In genomic region chr2:222646008-222646407, GRCh38 we compare ENCODE assay signal across 19 cellular contexts. TPM values are rescaled to one million over a fixed set of nuclear protein-coding genes. Genes with fewer than 3 reads are reported as not detected.
DNase-seq lines count a peak whose midpoint lies in the region; ATAC-seq and TF ChIP-seq lines count a peak whose summit lies in the region.
"Had no signal": no experiment of that assay in that cellular context is flagged by ENCODE, and none has a peak within 500 bp of the region (broad histone marks: within the 10 kb centered on the region; RNA-seq: fewer than 3 reads in every experiment).

No MANE protein-coding gene starts in this region.

- H3K4me3 Mint-ChIP-seq in activated naive CD8-positive, alpha-beta T cell treated with anti-CD3 and anti-CD28 coated beads for 36 hours = no peak overlapping the region
- H3K4me3 Mint-ChIP-seq in activated naive CD8-positive, alpha-beta T cell treated with anti-CD3 and anti-CD28 coated beads, Interleukin-2, amount 50 U/mL, for 24 hours = no peak overlapping the region
- H3K4me3 Mint-ChIP-seq in central memory CD8-positive, alpha-beta T cell = no peak overlapping the region
- H3K4me3 Mint-ChIP-seq in immature natural killer cell = no peak overlapping the region
- H3K4me3 Mint-ChIP-seq: CD4-positive, CD25-positive, alpha-beta regulatory T cell; CD8-positive, alpha-beta memory T cell; H9; IgD-negative memory B cell had no signal

- no peaks in the 10 kb centered on the region for H3K36me3 ChIP-seq in mucosa of descending colon (ENCODE audit: low read depth)

- no peak for DNase-seq in activated naive CD8-positive, alpha-beta T cell treated with anti-CD3 and anti-CD28 coated beads for 36 hours
- no peak for DNase-seq in activated naive CD8-positive, alpha-beta T cell treated with anti-CD3 and anti-CD28 coated beads, Interleukin-2, amount 50 U/mL, for 24 hours
- DNase-seq in central memory CD8-positive, alpha-beta T cell (ENCODE audit: low spot score in 2 of 2) = no peak
- DNase-seq in mucosa of descending colon (no peak), immature natural killer cell (no peak)
- DNase-seq: ACHN; BE2C; C1 segment of cervical spinal cord; CD4-positive, CD25-positive, alpha-beta regulatory T cell; CD8-positive, alpha-beta memory T cell; COR-L47; DMS153; DMS79; GDM1; H9 had no signal

- peak overlapping the region; percentile 26 for H3K27ac Mint-ChIP-seq in activated naive CD8-positive, alpha-beta T cell treated with anti-CD3 and anti-CD28 coated beads for 36 hours
- H3K27ac Mint-ChIP-seq in activated naive CD8-positive, alpha-beta T cell treated with anti-CD3 and anti-CD28 coated beads, Interleukin-2, amount 50 U/mL, for 24 hours = no peak overlapping the region
- peak overlapping the region; percentile 16 for H3K27ac Mint-ChIP-seq in central memory CD8-positive, alpha-beta T cell (ENCODE audit: low read depth)
- H3K27ac Mint-ChIP-seq in immature natural killer cell = no peak overlapping the region
- H3K27ac Mint-ChIP-seq: H9, IgD-negative memory B cell had no signal

- H3K4me3 ChIP-seq in mucosa of descending colon = no peak overlapping the region

- H3K4me1 Mint-ChIP-seq in activated naive CD8-positive, alpha-beta T cell treated with anti-CD3 and anti-CD28 coated beads for 36 hours = peaks cover 37% of the 10 kb centered on the region
- peaks cover 5% of the 10 kb centered on the region for H3K4me1 Mint-ChIP-seq in activated naive CD8-positive, alpha-beta T cell treated with anti-CD3 and anti-CD28 coated beads, Interleukin-2, amount 50 U/mL, for 24 hours
- H3K4me1 Mint-ChIP-seq in central memory CD8-positive, alpha-beta T cell = peaks cover 25% of the 10 kb centered on the region
- peaks cover 2 to 6% of the 10 kb centered on the region in 2 donors for H3K4me1 Mint-ChIP-seq in immature natural killer cell
- H3K4me1 Mint-ChIP-seq: H9 had no signal

- no peak for ATAC-seq in activated naive CD8-positive, alpha-beta T cell treated with anti-CD3 and anti-CD28 coated beads, Interleukin-2, amount 50 U/mL, for 24 hours
- ATAC-seq in central memory CD8-positive, alpha-beta T cell (replicated peaks; ENCODE audit: extremely low read depth, poor library complexity, severe bottlenecking) = no peak
- peak; percentile 69 for ATAC-seq in mucosa of descending colon
- no peak for ATAC-seq in GM19351 (IDR thresholded peaks at IDR 0.05; ENCODE audit: unreplicated experiment)
- ATAC-seq: HepG2 had no signal

- H3K4me1 ChIP-seq in mucosa of descending colon (ENCODE audit: low read depth) = peaks cover 6% of the 10 kb centered on the region
- H3K4me1 ChIP-seq: BE2C had no signal

- no peaks in the 10 kb centered on the region for H3K27me3 Mint-ChIP-seq in activated naive CD8-positive, alpha-beta T cell treated with anti-CD3 and anti-CD28 coated beads for 36 hours
- H3K27me3 Mint-ChIP-seq in activated naive CD8-positive, alpha-beta T cell treated with anti-CD3 and anti-CD28 coated beads, Interleukin-2, amount 50 U/mL, for 24 hours = no peaks in the 10 kb centered on the region
- H3K27me3 Mint-ChIP-seq in central memory CD8-positive, alpha-beta T cell = no peaks in the 10 kb centered on the region
- peaks cover 0 to 1% (median 1%) of the 10 kb centered on the region in 3 donors for H3K27me3 Mint-ChIP-seq in immature natural killer cell (ENCODE audit: low read depth in 3 of 3)
- H3K27me3 Mint-ChIP-seq: CD4-positive, CD25-positive, alpha-beta regulatory T cell; CD8-positive, alpha-beta memory T cell; IgD-negative memory B cell had no signal

- intact Hi-C loops in mucosa of descending colon (cut with DNase I, micrococcal nuclease) = no loop called here

- no peaks in the 10 kb centered on the region for H3K9me3 ChIP-seq in mucosa of descending colon
- H3K9me3 ChIP-seq: BE2C had no signal

- peaks cover 45% of the 10 kb centered on the region for H3K36me3 Mint-ChIP-seq in activated naive CD8-positive, alpha-beta T cell treated with anti-CD3 and anti-CD28 coated beads for 36 hours
- H3K36me3 Mint-ChIP-seq in activated naive CD8-positive, alpha-beta T cell treated with anti-CD3 and anti-CD28 coated beads, Interleukin-2, amount 50 U/mL, for 24 hours (ENCODE audit: low read depth) = peaks cover 58% of the 10 kb centered on the region
- H3K36me3 Mint-ChIP-seq in central memory CD8-positive, alpha-beta T cell (ENCODE audit: insufficient read depth) = peaks cover 33% of the 10 kb centered on the region
- peaks cover 23 to 29% (median 25%) of the 10 kb centered on the region in 3 donors for H3K36me3 Mint-ChIP-seq in immature natural killer cell

- no peak for TF ChIP-seq CTCF in mucosa of descending colon (IDR thresholded peaks at IDR 0.05)

- H3K9me3 Mint-ChIP-seq in activated naive CD8-positive, alpha-beta T cell treated with anti-CD3 and anti-CD28 coated beads for 36 hours = no peaks in the 10 kb centered on the region
- H3K9me3 Mint-ChIP-seq in activated naive CD8-positive, alpha-beta T cell treated with anti-CD3 and anti-CD28 coated beads, Interleukin-2, amount 50 U/mL, for 24 hours = no peaks in the 10 kb centered on the region
- no peaks in the 10 kb centered on the region for H3K9me3 Mint-ChIP-seq in central memory CD8-positive, alpha-beta T cell
- no peaks in the 10 kb centered on the region for H3K9me3 Mint-ChIP-seq in immature natural killer cell
- H3K9me3 Mint-ChIP-seq: CD8-positive, alpha-beta memory T cell; H9; IgD-negative memory B cell had no signal

RNA-seq across cellular contexts. Expression of gene FARSB, which starts 9.9 kb away (rescaled TPM):
- total RNA-seq in activated naive CD8-positive, alpha-beta T cell treated with anti-CD3 and anti-CD28 coated beads for 36 hours = 10 to 100 TPM; 68.3 to 68.6 TPM
- 10 to 100 TPM; 18.0 to 27.2 (median 21.1) TPM for total RNA-seq in mucosa of descending colon
- polyA plus RNA-seq in immature natural killer cell = 10 to 100 TPM; 11.3 to 29.2 (median 18.5) TPM

RNA-seq across cellular contexts. Expression of gene MOGAT1, which starts 25.4 kb away (rescaled TPM):
- total RNA-seq in activated naive CD8-positive, alpha-beta T cell treated with anti-CD3 and anti-CD28 coated beads for 36 hours = not detected
- total RNA-seq in mucosa of descending colon = under 1 TPM in 1 of 3 donors, not detected in 2; 0.38 TPM
- not detected for polyA plus RNA-seq in immature natural killer cell
- total RNA-seq: CD4-positive, CD25-positive, alpha-beta regulatory T cell; CD8-positive, alpha-beta memory T cell; Daoy; H9 had no signal
- polyA plus RNA-seq: CD4-positive, CD25-positive, alpha-beta regulatory T cell; CD8-positive, alpha-beta memory T cell; IgD-negative memory B cell had no signal

Comparison
In these comparisons a context has a peak if more than half of its experiments do, and no peak if none do; other contexts are left out.
1. H3K27ac Mint-ChIP-seq: peak in activated naive CD8-positive, alpha-beta T cell treated with anti-CD3 and anti-CD28 coated beads for 36 hours (single experiment) and central memory CD8-positive, alpha-beta T cell (single experiment); none in activated naive CD8-positive, alpha-beta T cell treated with anti-CD3 and anti-CD28 coated beads, Interleukin-2, amount 50 U/mL, for 24 hours (single experiment) and immature natural killer cell (0 of 6).